ENCODE assay signal across 12 cellular contexts in genomic region chr2:231200805-231201474, GRCh38. TPM values are rescaled to one million over a fixed set of nuclear protein-coding genes. Genes with fewer than 3 reads are reported as not detected.
DNase-seq lines count a peak whose midpoint lies in the region; ATAC-seq, FAIRE-seq and TF ChIP-seq lines count a peak whose summit lies in the region.
"Had no signal": no experiment of that assay in that cellular context is flagged by ENCODE, and none has a peak within 500 bp of the region (broad histone marks: within the 10 kb centered on the region; RNA-seq: fewer than 3 reads in every experiment).

No MANE protein-coding gene starts in this region.

- H3K9me3 ChIP-seq in Panc1 (ENCODE audit: control insufficient read depth, insufficient read depth, low read depth, low read length) (no peaks in the 10 kb centered on the region), osteoblast (ENCODE audit: low read depth, low read length) (no peaks in the 10 kb centered on the region)
- H3K9me3 ChIP-seq: ascending aorta had no signal

- no peak for TF ChIP-seq POLR2A in GM12891 (IDR thresholded peaks at IDR 0.05; ENCODE audit: low read depth, low read length)

- H3K27ac ChIP-seq in Panc1 (ENCODE audit: low read length) = no peak overlapping the region
- no peak overlapping the region for H3K27ac ChIP-seq in osteoblast (ENCODE audit: low read depth, low read length)
- H3K27ac ChIP-seq: ascending aorta had no signal

- DNase-seq in ELF-1 (ENCODE audit: low read depth, low spot score) (peak; percentile 74), Panc1 (ENCODE audit: low read depth, low spot score) (no peak), dedifferentiated amniotic fluid mesenchymal stem cell (ENCODE audit: extremely low spot score) (peak; percentile 88), osteoblast (ENCODE audit: insufficient read length, low spot score, missing footprints) (peak; percentile 66), iPS-NIHi11 (ENCODE audit: low spot score) (no peak), GM12891 (ENCODE audit: insufficient read length, low spot score) (no peak)
- no peak for DNase-seq in stimulated activated CD4-positive, alpha-beta T cell treated with anti-CD3 and anti-CD28 coated beads, Interleukin-4, amount 100 ng/mL, for 1 hour
- DNase-seq: activated CD8-positive, alpha-beta memory T cell treated with anti-CD3 and anti-CD28 coated beads, Interleukin-2, amount 10 ng/mL, durations not matched to agents 7 days and 5 days; stimulated activated CD4-positive, alpha-beta T cell treated with anti-CD3 and anti-CD28 coated beads, Interleukin-4, amount 100 ng/mL, for 4 hours had no signal

- 0 out of 2 replicates have a peak, but pooled peaks cover 8% of the 10 kb centered on the region for H3K4me1 ChIP-seq in Panc1 (ENCODE audit: control insufficient read depth, insufficient read depth, low read length)
- peaks cover 26% of the 10 kb centered on the region for H3K4me1 ChIP-seq in osteoblast (ENCODE audit: insufficient read depth, low read length)

- peaks cover 14% of the 10 kb centered on the region for H4K20me1 ChIP-seq in osteoblast (ENCODE audit: insufficient read depth, low read length)

- ATAC-seq in Panc1 = no peak
- no peak for ATAC-seq in GM18861 (IDR thresholded peaks at IDR 0.05; ENCODE audit: unreplicated experiment)
- ATAC-seq: activated CD8-positive, alpha-beta memory T cell treated with anti-CD3 and anti-CD28 coated beads, Interleukin-2, amount 10 ng/mL, durations not matched to agents 7 days and 5 days; left colon had no signal

- TF ChIP-seq CTCF in Panc1 (IDR thresholded peaks at IDR 0.05) = no peak
- TF ChIP-seq CTCF in osteoblast (IDR thresholded peaks at IDR 0.05; ENCODE audit: extremely low read depth, low read depth, low read length) = no peak

- POLR2A ChIA-PET in Panc1 (lab: Charles Lee) = interaction anchor here (0.7 kb wide), 2 partner anchors 67 to 220 kb away, joined by 3 to 5 read pairs; no protein-coding TSS in a partner anchor

- H3K79me2 ChIP-seq in osteoblast (ENCODE audit: insufficient read depth, low read length) = peaks cover 66% of the 10 kb centered on the region

- H3K36me3 ChIP-seq in Panc1 (ENCODE audit: control insufficient read depth, insufficient read depth, low read length) (no peaks in the 10 kb centered on the region), osteoblast (ENCODE audit: insufficient read depth, low read length) (peaks cover 4% of the 10 kb centered on the region)
- H3K36me3 ChIP-seq: ascending aorta had no signal

- TSS peak; percentile 62 for BruUV-seq in Panc1 (replicated peaks; lab: Mats Ljungman, UMichigan)

- CTCF ChIA-PET in Panc1 (lab: Charles Lee) = interaction anchor here (0.7 kb wide), 2 partner anchors 164 to 264 kb away, joined by 4 to 9 read pairs; no protein-coding TSS in a partner anchor

- peak overlapping the region; percentile 89 for H3K4me2 ChIP-seq in osteoblast (ENCODE audit: insufficient read depth, low read length)

- H3K4me3 ChIP-seq in Panc1 (ENCODE audit: low read depth in 2 of 2, low read length in 2 of 2) = peak overlapping the region in 1 of 2 experiments; percentile 14; a peak in 1 of 4 replicates
- H3K4me3 ChIP-seq in osteoblast (ENCODE audit: insufficient read depth, low read length) = peak overlapping the region; percentile 4

- intact Hi-C loops in Panc1 (cut with micrococcal nuclease; ENCODE audit: unreplicated experiment) = no loop called here

- H3K27me3 ChIP-seq in Panc1 (ENCODE audit: control insufficient read depth, insufficient read depth, low read length) (no peaks in the 10 kb centered on the region), osteoblast (ENCODE audit: insufficient read depth, low read length) (no peaks in the 10 kb centered on the region)
- H3K27me3 ChIP-seq: ascending aorta had no signal

- H2AFZ ChIP-seq in osteoblast (ENCODE audit: low read length) = no peak overlapping the region

- in situ Hi-C loops in Panc1 (cut with HindIII; ENCODE audit: low pct_unique_long_range_greater_than_20kb, low sequenced_read_pairs) = no loop called here

- no peak for FAIRE-seq in GM12891 (lab: Jason Lieb, UNC)

TF ChIP-seq in GM12891, 5 proteins besides CTCF, POLR2A, EP300 and RAD21:
- TF ChIP-seq SPI1 (IDR thresholded peaks at IDR 0.05; ENCODE audit: low read depth, low read length) = no peak
- TF ChIP-seq PAX5 (IDR thresholded peaks at IDR 0.05; ENCODE audit: insufficient read depth, low read length, severe bottlenecking) = no peak
- TF ChIP-seq TAF1 (IDR thresholded peaks at IDR 0.05; ENCODE audit: low read depth, low read length) = no peak
- TF ChIP-seq POU2F2 (IDR thresholded peaks at IDR 0.05; ENCODE audit: low read depth, low read length) = no peak
- no peak for TF ChIP-seq POLR2AphosphoS5 (IDR thresholded peaks at IDR 0.05; ENCODE audit: low read depth, low read length)

RNA-seq across cellular contexts. Expression of gene ARMC9, which starts 2.5 kb away (rescaled TPM):
- total RNA-seq in Panc1 (2021; ENCODE audit: unreplicated experiment) (42.7 TPM), osteoblast (221 and 240 TPM in 2 replicates)
- 76.4 TPM for polyA plus RNA-seq in Panc1 (2012; ENCODE audit: insufficient read length)
- polyA plus RNA-seq in GM12891 (2012; ENCODE audit: low read depth, missing spikeins) = 9.8 TPM

Comparison
In these comparisons a context has a peak if more than half of its experiments do, and no peak if none do; other contexts are left out.
1. DNase-seq: peak in ELF-1 (single experiment), dedifferentiated amniotic fluid mesenchymal stem cell (single experiment) and osteoblast (single experiment); none in Panc1 (single experiment), iPS-NIHi11 (single experiment), stimulated activated CD4-positive, alpha-beta T cell treated with anti-CD3 and anti-CD28 coated beads, Interleukin-4, amount 100 ng/mL, for 1 hour (single experiment) and GM12891 (single experiment).